8 cellular contexts compared by ENCODE assay signal in genomic region chr19:7197169-7197759, GRCh38.
DNase-seq lines count a peak whose midpoint lies in the region; ATAC-seq and TF ChIP-seq lines count a peak whose summit lies in the region.

No MANE protein-coding gene starts in this region.

- in situ Hi-C loops in astrocyte of the cerebellum (cut with HindIII; ENCODE audit: low sequenced_read_pairs) = no loop called here

- H3K4me3 ChIP-seq in GM06990 (replicated peaks; ENCODE audit: low read depth, low read length) (peak overlapping the region; percentile 67), astrocyte of the cerebellum (ENCODE audit: low read depth, low read length) (peak overlapping the region; percentile 62), urinary bladder (ENCODE audit: low read depth, low read length) (peak overlapping the region; percentile 37)

- peak; percentile 52 for ATAC-seq in HG02588 (IDR thresholded peaks at IDR 0.05; ENCODE audit: unreplicated experiment)

- H3K4me1 ChIP-seq in urinary bladder (ENCODE audit: insufficient read depth) = no peaks in the 10 kb centered on the region

- H3K27ac ChIP-seq in urinary bladder (ENCODE audit: low read depth) = peak overlapping the region; percentile 89

- no peaks in the 10 kb centered on the region for H3K27me3 ChIP-seq in GM06990 (replicated peaks; ENCODE audit: control insufficient read depth, insufficient read depth, low read length)

- DNase-seq in GM06990 (ENCODE audit: extremely low read depth, insufficient read length) = peak; percentile 88
- DNase-seq in NCI-H1092 (lab: John Stamatoyannopoulos, UW) = peak; percentile 80
- peak; percentile 69 for DNase-seq in T-helper 9 cell
- peak; percentile 76 for DNase-seq in astrocyte of the cerebellum (ENCODE audit: low read depth)
- DNase-seq in hepatic stellate cell (ENCODE audit: low spot score) = peak; percentile 83
- DNase-seq in pulmonary artery endothelial cell (ENCODE audit: low read depth, low spot score) = peak; percentile 77

- TF ChIP-seq CTCF in GM06990 (IDR thresholded peaks at IDR 0.05; ENCODE audit: insufficient read depth, low read length, poor library complexity, severe bottlenecking) (no peak), astrocyte of the cerebellum (IDR thresholded peaks at IDR 0.05; ENCODE audit: low read depth, low read length, missing control alignments) (no peak)

- H3K36me3 ChIP-seq in GM06990 (ENCODE audit: control insufficient read depth, insufficient read depth, low read length) = no peaks in the 10 kb centered on the region
- no peaks in the 10 kb centered on the region for H3K36me3 ChIP-seq in urinary bladder (ENCODE audit: insufficient read depth)

- WGBS in urinary bladder = under 1% methylated on average over 21 of the region's 21 CpGs

Comparison
In these comparisons a context has a peak if more than half of its experiments do, and no peak if none do; other contexts are left out.
1. Peak in every context shown above with its lines: DNase-seq, ATAC-seq, H3K4me3 ChIP-seq and H3K27ac ChIP-seq.